In genomic region chr3:51384145-51384729, GRCh38 we compare ENCODE assay signal across 8 cellular contexts. TPM values are rescaled to one million over a fixed set of nuclear protein-coding genes. Genes with fewer than 3 reads are reported as not detected.
DNase-seq lines count a peak whose midpoint lies in the region; ATAC-seq and TF ChIP-seq lines count a peak whose summit lies in the region.

No MANE protein-coding gene starts in this region.

- H3K27me3 Mint-ChIP-seq in HFFc6 (ENCODE audit: insufficient read depth), result no peaks in the 10 kb centered on the region; the same call in none of the 2 replicates

- no peaks in the 10 kb centered on the region for H3K36me3 ChIP-seq in endocrine pancreas (ENCODE audit: control insufficient read depth, insufficient read depth, low read length)
- H3K36me3 ChIP-seq in mucosa of stomach (ENCODE audit: control insufficient read depth, insufficient read depth, low read length), result peaks cover 6% of the 10 kb centered on the region
- peaks cover 0 to 3% of the 10 kb centered on the region in 2 donors for H3K36me3 ChIP-seq in aorta (ENCODE audit: control insufficient read depth in 1 of 2, insufficient read depth in 2 of 2, low read length in 1 of 2)

- WGBS in aorta, 2 donors, result 0% methylated on average over 29 of the region's 29 CpGs

- no peaks in the 10 kb centered on the region for H3K9me3 ChIP-seq in endocrine pancreas (ENCODE audit: control insufficient read depth, low read length)
- no peaks in the 10 kb centered on the region for H3K9me3 ChIP-seq in mucosa of stomach (ENCODE audit: control insufficient read depth, low read length)
- no peaks in the 10 kb centered on the region for H3K9me3 ChIP-seq in aorta (ENCODE audit: control insufficient read depth, low read length)

- peaks cover 47% of the 10 kb centered on the region for H3K4me1 Mint-ChIP-seq in HFFc6 (ENCODE audit: low read depth)

- H3K27ac Mint-ChIP-seq in HFFc6, result peak overlapping the region; percentile 98

- no peaks in the 10 kb centered on the region for H3K9me3 Mint-ChIP-seq in HFFc6

- H3K27me3 ChIP-seq in endocrine pancreas (ENCODE audit: control insufficient read depth, insufficient read depth, low read length), result no peaks in the 10 kb centered on the region
- H3K27me3 ChIP-seq in mucosa of stomach (ENCODE audit: control insufficient read depth, insufficient read depth, low read length), result no peaks in the 10 kb centered on the region
- H3K27me3 ChIP-seq in aorta (ENCODE audit: control insufficient read depth in 1 of 2, insufficient read depth in 2 of 2, low read length in 1 of 2), result no peaks in the 10 kb centered on the region

- H3K4me3 ChIP-seq in endocrine pancreas (ENCODE audit: control insufficient read depth, insufficient read depth, low read length) (peak overlapping the region; percentile 80), mucosa of stomach (ENCODE audit: low read length) (peak overlapping the region; percentile 94), aorta (ENCODE audit: low read length in 2 of 2) (peak overlapping the region; percentile 43 to 72)

- H3K4me3 Mint-ChIP-seq in HFFc6, result peak overlapping the region; percentile 95

- H3K4me1 ChIP-seq in endocrine pancreas (ENCODE audit: control insufficient read depth, insufficient read depth, low read length) (peaks cover 7% of the 10 kb centered on the region), mucosa of stomach (ENCODE audit: control insufficient read depth, insufficient read depth, low read length) (peaks cover 45% of the 10 kb centered on the region), aorta (ENCODE audit: control insufficient read depth in 1 of 2, insufficient read depth in 2 of 2, low read length in 2 of 2) (peaks cover 0 to 2% of the 10 kb centered on the region in 2 donors)

- peaks cover 35% of the 10 kb centered on the region for H3K36me3 Mint-ChIP-seq in HFFc6 (ENCODE audit: low read depth)

- peak; percentile 52 for ATAC-seq in aorta (ENCODE audit: low FRiP score)

- H3K9ac ChIP-seq in endocrine pancreas (ENCODE audit: control insufficient read depth, insufficient read depth, low read length) (peak overlapping the region; percentile 80), mucosa of stomach (ENCODE audit: low read length) (peak overlapping the region; percentile 98)

- intact Hi-C loops in aorta (cut with DNase I), result loop anchor here in 1 of 2 donors (1.0 to 5.0 kb wide), 2 partner anchors 768 to 812 kb away; no protein-coding TSS in a partner anchor

- peak overlapping the region; percentile 57 to 81 for H3K27ac ChIP-seq in aorta (ENCODE audit: low read depth in 1 of 2, low read length in 2 of 2)

- no peak for TF ChIP-seq CTCF in HFFc6 (IDR thresholded peaks at IDR 0.05)

- DNase-seq in NK-92 treated with Interleukin-12 subunit alpha and Interleukin-12 subunit beta, amount 100 ng/mL, for 24 hours (lab: John Stamatoyannopoulos, UW), result peak; percentile 52
- DNase-seq in NK-92 (lab: John Stamatoyannopoulos, UW; ENCODE audit: unreplicated experiment) (no peak), HFFc6 (no peak), RKO (ENCODE audit: low spot score) (peak; percentile 35), aorta (no peak), NCI-H345 (lab: John Stamatoyannopoulos, UW) (no peak)

RNA-seq across cellular contexts. Expression of gene MANF, which starts 0.9 kb away (rescaled TPM):
- 100 to 1,000 TPM; 157 to 196 (median 179) TPM for total RNA-seq in HFFc6 (2021; fragmentation: NEBNext Ultra II Directional; extraction: Animal tissue kit (Norgen Biotek cat#: 25700))
- total RNA-seq in aorta, result 100 to 1,000 TPM in 1 of 2 donors, 10 to 100 TPM in 1; 78.9 to 108 TPM
- 10 to 100 TPM; 47.7 to 67.1 TPM for polyA plus RNA-seq in aorta

RNA-seq across cellular contexts. Expression of gene RBM15B, which starts 6.8 kb away (rescaled TPM):
- 10 to 100 TPM; 25.8 to 30.6 (median 29.2) TPM for total RNA-seq in HFFc6 (2021; fragmentation: NEBNext Ultra II Directional; extraction: Animal tissue kit (Norgen Biotek cat#: 25700))
- total RNA-seq in aorta, result 10 to 100 TPM; 22.4 to 25.4 TPM
- 1 to 10 TPM; 6.9 to 10.0 TPM for polyA plus RNA-seq in aorta

Comparison
In these comparisons a context has a peak if more than half of its experiments do, and no peak if none do; other contexts are left out.
1. DNase-seq: peak in NK-92 treated with Interleukin-12 subunit alpha and Interleukin-12 subunit beta, amount 100 ng/mL, for 24 hours (single experiment) and RKO (single experiment); none in NK-92 (single experiment), HFFc6 (single experiment), aorta (0 of 2) and NCI-H345 (single experiment).
2. Peak in every context shown above with its lines, with median percentiles within 50 percentile points of each other: H3K4me3 ChIP-seq.